ENCODE assay signal across 1 cellular context in the genomic region with DNA sequence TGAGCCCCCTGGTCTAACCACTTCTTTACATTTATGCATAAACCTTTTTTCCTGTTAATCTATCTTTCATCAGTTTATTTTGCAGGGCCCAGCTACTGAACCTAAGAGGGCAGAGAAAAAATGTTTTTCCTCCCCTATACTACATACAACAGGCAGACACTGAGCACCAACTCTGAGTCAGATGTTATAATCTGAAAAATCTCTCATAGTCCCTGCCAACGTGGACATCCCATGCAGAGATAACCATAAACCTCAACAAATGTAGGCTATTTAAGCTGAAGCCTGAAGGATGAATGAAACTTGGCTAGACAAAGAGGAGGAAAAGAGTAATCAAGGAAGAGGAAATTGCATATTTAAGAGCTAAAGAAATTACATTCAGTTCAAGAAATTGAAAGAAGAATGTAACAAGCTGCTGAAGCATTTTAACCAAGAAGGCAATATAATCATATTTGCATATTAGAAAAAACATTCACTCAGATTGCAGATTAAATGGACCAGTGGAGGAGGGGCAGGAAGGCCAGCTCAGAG.
TF ChIP-seq lines count a peak whose summit lies in the region.

No MANE protein-coding gene starts in this region.

TF ChIP-seq in WTC11, 78 proteins besides CTCF, POLR2A, EP300 and RAD21 (continued from another document):
- TF ChIP-seq, protein P1, sequence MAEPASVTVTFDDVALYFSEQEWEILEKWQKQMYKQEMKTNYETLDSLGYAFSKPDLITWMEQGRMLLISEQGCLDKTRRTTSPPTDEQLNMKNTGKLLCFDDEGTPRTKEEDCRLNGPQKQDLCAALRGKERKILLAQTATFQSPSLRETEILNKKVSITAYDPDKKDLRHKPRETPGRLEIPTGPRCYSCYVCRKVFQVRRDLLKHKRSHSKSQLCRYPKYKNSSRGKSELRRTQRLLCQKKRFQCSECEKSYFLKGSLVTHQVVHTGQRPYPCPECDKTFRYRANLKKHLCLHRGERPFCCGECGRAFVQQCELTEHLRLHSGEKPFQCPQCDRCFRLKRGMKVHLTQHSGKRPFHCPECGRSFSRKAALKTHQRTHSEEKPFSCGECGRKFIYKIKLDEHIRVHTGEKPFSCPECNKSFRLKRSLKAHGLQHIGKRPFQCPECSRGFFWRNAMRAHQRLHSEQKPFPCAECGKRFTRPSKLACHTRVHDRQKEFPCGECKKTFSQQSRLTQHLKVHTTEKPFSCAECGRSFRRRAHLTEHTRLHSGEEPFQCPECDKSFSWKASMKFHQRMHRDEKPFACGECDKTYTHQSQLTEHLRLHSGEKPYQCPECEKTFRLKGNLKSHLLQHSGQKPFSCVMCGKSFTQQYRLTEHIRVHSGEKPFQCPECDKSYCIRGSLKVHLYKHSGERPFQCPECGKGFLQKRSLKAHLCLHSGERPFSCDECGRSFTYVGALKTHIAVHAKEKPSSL (CRISPR knock-in tag; conservative IDR thresholded peaks at IDR 0.05), result no peak
- TF ChIP-seq, protein P2, sequence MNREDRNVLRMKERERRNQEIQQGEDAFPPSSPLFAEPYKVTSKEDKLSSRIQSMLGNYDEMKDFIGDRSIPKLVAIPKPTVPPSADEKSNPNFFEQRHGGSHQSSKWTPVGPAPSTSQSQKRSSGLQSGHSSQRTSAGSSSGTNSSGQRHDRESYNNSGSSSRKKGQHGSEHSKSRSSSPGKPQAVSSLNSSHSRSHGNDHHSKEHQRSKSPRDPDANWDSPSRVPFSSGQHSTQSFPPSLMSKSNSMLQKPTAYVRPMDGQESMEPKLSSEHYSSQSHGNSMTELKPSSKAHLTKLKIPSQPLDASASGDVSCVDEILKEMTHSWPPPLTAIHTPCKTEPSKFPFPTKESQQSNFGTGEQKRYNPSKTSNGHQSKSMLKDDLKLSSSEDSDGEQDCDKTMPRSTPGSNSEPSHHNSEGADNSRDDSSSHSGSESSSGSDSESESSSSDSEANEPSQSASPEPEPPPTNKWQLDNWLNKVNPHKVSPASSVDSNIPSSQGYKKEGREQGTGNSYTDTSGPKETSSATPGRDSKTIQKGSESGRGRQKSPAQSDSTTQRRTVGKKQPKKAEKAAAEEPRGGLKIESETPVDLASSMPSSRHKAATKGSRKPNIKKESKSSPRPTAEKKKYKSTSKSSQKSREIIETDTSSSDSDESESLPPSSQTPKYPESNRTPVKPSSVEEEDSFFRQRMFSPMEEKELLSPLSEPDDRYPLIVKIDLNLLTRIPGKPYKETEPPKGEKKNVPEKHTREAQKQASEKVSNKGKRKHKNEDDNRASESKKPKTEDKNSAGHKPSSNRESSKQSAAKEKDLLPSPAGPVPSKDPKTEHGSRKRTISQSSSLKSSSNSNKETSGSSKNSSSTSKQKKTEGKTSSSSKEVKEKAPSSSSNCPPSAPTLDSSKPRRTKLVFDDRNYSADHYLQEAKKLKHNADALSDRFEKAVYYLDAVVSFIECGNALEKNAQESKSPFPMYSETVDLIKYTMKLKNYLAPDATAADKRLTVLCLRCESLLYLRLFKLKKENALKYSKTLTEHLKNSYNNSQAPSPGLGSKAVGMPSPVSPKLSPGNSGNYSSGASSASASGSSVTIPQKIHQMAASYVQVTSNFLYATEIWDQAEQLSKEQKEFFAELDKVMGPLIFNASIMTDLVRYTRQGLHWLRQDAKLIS (CRISPR knock-in tag; IDR thresholded peaks at IDR 0.05; ENCODE audit: borderline replicate concordance), result no peak
- TF ChIP-seq SOX15 (CRISPR knock-in tag; IDR thresholded peaks at IDR 0.05) (no peak), NR3C1 (CRISPR knock-in tag; conservative IDR thresholded peaks at IDR 0.05; ENCODE audit: low read depth) (no peak)
TF ChIP-seq in WTC11: peak in this region for 0.
